9 cellular contexts compared by ENCODE assay signal in the genomic region with DNA sequence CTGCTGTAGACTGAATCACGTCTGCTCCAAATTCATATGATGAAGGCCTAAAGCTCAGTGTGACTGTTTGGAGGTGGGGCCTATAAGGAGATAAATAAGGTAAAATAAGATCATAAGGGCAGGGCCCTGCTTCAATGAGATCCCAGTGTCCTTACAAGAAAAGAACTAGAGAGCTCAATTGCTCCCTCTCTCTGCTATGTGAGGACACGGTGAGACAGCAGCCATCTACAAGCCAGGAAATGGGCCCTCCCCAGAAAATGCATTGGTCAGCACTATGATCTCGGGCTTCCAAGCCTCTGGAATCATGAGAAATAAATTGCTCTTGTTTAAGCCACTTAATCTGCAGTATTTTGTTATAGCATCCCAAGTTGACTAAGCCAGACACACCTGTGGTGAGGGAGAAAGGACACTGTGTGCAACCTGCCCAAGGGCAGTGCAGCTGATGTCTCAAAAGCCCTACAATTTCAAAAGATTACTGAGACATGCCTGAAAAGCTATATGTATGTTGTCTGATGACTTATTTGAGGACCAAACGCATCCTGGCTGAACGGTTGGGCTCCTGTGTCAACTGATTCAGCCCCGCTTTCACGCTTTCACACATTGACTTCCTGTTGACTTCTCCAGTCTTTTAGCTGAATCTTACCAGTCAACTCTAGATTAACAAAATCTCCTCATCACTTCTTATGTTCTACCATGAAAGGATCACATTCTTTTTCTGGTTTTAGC. TPM values are rescaled to one million over a fixed set of nuclear protein-coding genes. Genes with fewer than 3 reads are reported as not detected.
DNase-seq lines count a peak whose midpoint lies in the region; ATAC-seq and TF ChIP-seq lines count a peak whose summit lies in the region.
"Had no signal": no experiment of that assay in that cellular context is flagged by ENCODE, and none has a peak within 500 bp of the region (broad histone marks: within the 10 kb centered on the region; RNA-seq: fewer than 3 reads in every experiment).

No MANE protein-coding gene starts in this region.

- H3K4me3 ChIP-seq in left lung = no peak overlapping the region
- no peak overlapping the region for H3K4me3 ChIP-seq in thymus (ENCODE audit: low read length)
- no peak overlapping the region for H3K4me3 ChIP-seq in right atrium auricular region

- no peaks in the 10 kb centered on the region for H3K9me3 ChIP-seq in left lung
- no peaks in the 10 kb centered on the region for H3K9me3 ChIP-seq in thymus (ENCODE audit: control insufficient read depth)
- no peaks in the 10 kb centered on the region for H3K9me3 ChIP-seq in right atrium auricular region

- no peaks in the 10 kb centered on the region for H3K36me3 Mint-ChIP-seq in activated T-cell treated with anti-CD3 and anti-CD28 coated beads, Interleukin-2, amount 50 U/mL, for 24 hours (ENCODE audit: low read depth)

- H3K27me3 Mint-ChIP-seq in activated T-cell treated with anti-CD3 and anti-CD28 coated beads, Interleukin-2, amount 50 U/mL, for 24 hours = no peaks in the 10 kb centered on the region

- no peaks in the 10 kb centered on the region for H3K27me3 ChIP-seq in left lung
- H3K27me3 ChIP-seq in thymus (ENCODE audit: control insufficient read depth, insufficient read depth) = no peaks in the 10 kb centered on the region
- H3K27me3 ChIP-seq in right atrium auricular region = no peaks in the 10 kb centered on the region

- no peaks in the 10 kb centered on the region for H3K9me3 Mint-ChIP-seq in activated T-cell treated with anti-CD3 and anti-CD28 coated beads, Interleukin-2, amount 50 U/mL, for 24 hours

- peaks cover 41% of the 10 kb centered on the region for H3K4me1 Mint-ChIP-seq in activated T-cell treated with anti-CD3 and anti-CD28 coated beads, Interleukin-2, amount 50 U/mL, for 24 hours (ENCODE audit: low read depth)

- H3K4me3 Mint-ChIP-seq in activated T-cell treated with anti-CD3 and anti-CD28 coated beads, Interleukin-2, amount 50 U/mL, for 24 hours = peak overlapping the region; percentile 39

- peak; percentile 37 to 41 for DNase-seq in activated CD4-positive, alpha-beta T cell treated with anti-CD3 and anti-CD28 coated beads for 24 hours (ENCODE audit: low read depth in 2 of 2)
- DNase-seq in activated CD4-positive, alpha-beta T cell treated with anti-CD3 and anti-CD28 coated beads for 1 hour = no peak
- DNase-seq in activated T-cell treated with anti-CD3 and anti-CD28 coated beads, Interleukin-2, amount 50 U/mL, for 24 hours = peak; percentile 54
- no peak for DNase-seq in left lung
- DNase-seq in right atrium auricular region (ENCODE audit: low spot score) = no peak
- DNase-seq in T1000 (lab: John Stamatoyannopoulos, UW) = no peak
- no peak for DNase-seq in NCI-H1436 treated with DMSO at 0.1 percent for 48 hours (lab: John Stamatoyannopoulos, UW)

- peak overlapping the region in 1 of 2 donors; percentile 14 for H3K27ac ChIP-seq in left lung
- peak overlapping the region; percentile 40 for H3K27ac ChIP-seq in thymus (ENCODE audit: low read depth)
- H3K27ac ChIP-seq in right atrium auricular region = no peak overlapping the region

- ATAC-seq in left lung = peak; percentile 31

- 42% methylated on average over 7 of the region's 7 CpGs for WGBS in thymus

- intact Hi-C loops in left lung (cut with DNase I) = no loop called here

- TF ChIP-seq CTCF in left lung (IDR thresholded peaks at IDR 0.05) (no peak), right atrium auricular region (IDR thresholded peaks at IDR 0.05) (no peak)

- peak overlapping the region; percentile 90 for H3K27ac Mint-ChIP-seq in activated T-cell treated with anti-CD3 and anti-CD28 coated beads, Interleukin-2, amount 50 U/mL, for 24 hours

- H3K4me1 ChIP-seq in left lung = no peaks in the 10 kb centered on the region
- H3K4me1 ChIP-seq in thymus (ENCODE audit: control insufficient read depth, insufficient read depth, low read length) = no peaks in the 10 kb centered on the region
- peaks cover 0 to 4% of the 10 kb centered on the region in 2 donors for H3K4me1 ChIP-seq in right atrium auricular region

- H3K36me3 ChIP-seq in left lung = no peaks in the 10 kb centered on the region
- H3K36me3 ChIP-seq in thymus (ENCODE audit: control insufficient read depth, insufficient read depth) = no peaks in the 10 kb centered on the region
- no peaks in the 10 kb centered on the region for H3K36me3 ChIP-seq in right atrium auricular region

RNA-seq across cellular contexts. Expression of a gene that starts 13.2 kb away (rescaled TPM):
- 1 to 10 TPM in 1 of 2 donors, under 1 TPM in 1; 0.61 to 2.5 TPM for total RNA-seq in left lung
- polyA plus RNA-seq in thymus = 12.6 TPM
- total RNA-seq in right atrium auricular region = under 1 TPM in 1 of 2 donors, not detected in 1; 0.83 TPM
- polyA plus RNA-seq: AG04450 had no signal

RNA-seq across cellular contexts. Expression of a gene that starts 51.8 kb away (rescaled TPM):
- total RNA-seq in left lung (1 to 10 TPM; 1.8 to 5.4 TPM), right atrium auricular region (not detected)
- 0.62 TPM for polyA plus RNA-seq in thymus

Comparison
In these comparisons a context has a peak if more than half of its experiments do, and no peak if none do; other contexts are left out.
1. DNase-seq: peak in activated CD4-positive, alpha-beta T cell treated with anti-CD3 and anti-CD28 coated beads for 24 hours (2 of 2) and activated T-cell treated with anti-CD3 and anti-CD28 coated beads, Interleukin-2, amount 50 U/mL, for 24 hours (single experiment); none in activated CD4-positive, alpha-beta T cell treated with anti-CD3 and anti-CD28 coated beads for 1 hour (single experiment), left lung (0 of 2), right atrium auricular region (single experiment), T1000 (single experiment) and NCI-H1436 treated with DMSO at 0.1 percent for 48 hours (single experiment).